Comparison of ENCODE assay signal across 1 cellular context in genomic region chr13:39394811-39395685, GRCh38.
TF ChIP-seq lines count a peak whose summit lies in the region.

No MANE protein-coding gene starts in this region.

TF ChIP-seq in HEK293, 187 proteins besides CTCF, POLR2A, EP300 and RAD21 (continued from another document and continues in another):
- no peak for TF ChIP-seq AEBP2 (tag by site-specific recombination; IDR thresholded peaks at IDR 0.05; ENCODE audit: borderline replicate concordance)
- TF ChIP-seq GLIS1 (tag by site-specific recombination; IDR thresholded peaks at IDR 0.05), result peak; percentile 29; the same call in 1 of the 2 replicates
- TF ChIP-seq KLF10 (tag by site-specific recombination; IDR thresholded peaks at IDR 0.05), result no peak
- no peak for TF ChIP-seq ZEB2 (tag by site-specific recombination; IDR thresholded peaks at IDR 0.05)
- no peak for TF ChIP-seq ZNF792 (tag by site-specific recombination; IDR thresholded peaks at IDR 0.05)
- no peak for TF ChIP-seq ZNF2 (tag by site-specific recombination; IDR thresholded peaks at IDR 0.05)
- TF ChIP-seq ZNF24 (tag by site-specific recombination; IDR thresholded peaks at IDR 0.05), result no peak
- TF ChIP-seq ZNF140 (tag by site-specific recombination; IDR thresholded peaks at IDR 0.05), result no peak
- no peak for TF ChIP-seq ZNF561 (tag by site-specific recombination; IDR thresholded peaks at IDR 0.05; ENCODE audit: borderline replicate concordance)
- no peak for TF ChIP-seq GLI2 (tag by site-specific recombination; IDR thresholded peaks at IDR 0.05; ENCODE audit: borderline replicate concordance, low read depth)
- TF ChIP-seq ZNF571 (tag by site-specific recombination; IDR thresholded peaks at IDR 0.05), result no peak
- TF ChIP-seq ZNF558 (tag by site-specific recombination; IDR thresholded peaks at IDR 0.05), result no peak
- no peak for TF ChIP-seq PBX3 (CRISPR knock-in tag; IDR thresholded peaks at IDR 0.05)
- TF ChIP-seq ZNF138 (tag by site-specific recombination; IDR thresholded peaks at IDR 0.05; ENCODE audit: borderline replicate concordance), result no peak
- TF ChIP-seq INSM2 (tag by site-specific recombination; IDR thresholded peaks at IDR 0.05), result no peak
- no peak for TF ChIP-seq ZNF354C (tag by site-specific recombination; IDR thresholded peaks at IDR 0.05; ENCODE audit: borderline replicate concordance, low read depth)
- TF ChIP-seq ZBTB44 (tag by site-specific recombination; IDR thresholded peaks at IDR 0.05), result no peak
- TF ChIP-seq ZBTB1 (tag by site-specific recombination; IDR thresholded peaks at IDR 0.05), result no peak
- 0 out of 2 replicates have a peak, but pooled peaks have one; percentile 41 for TF ChIP-seq IKZF3 (tag by site-specific recombination; IDR thresholded peaks at IDR 0.05)
- TF ChIP-seq ZNF76 (tag by site-specific recombination; IDR thresholded peaks at IDR 0.05; ENCODE audit: borderline replicate concordance, low read depth), result no peak
- TF ChIP-seq ZNF621 (tag by site-specific recombination; IDR thresholded peaks at IDR 0.05), result no peak
- TF ChIP-seq ZNF19 (tag by site-specific recombination; IDR thresholded peaks at IDR 0.05; ENCODE audit: low read depth), result no peak
- TF ChIP-seq ZNF26 (tag by site-specific recombination; IDR thresholded peaks at IDR 0.05), result no peak
- no peak for TF ChIP-seq ZNF513 (tag by site-specific recombination; IDR thresholded peaks at IDR 0.05)
- TF ChIP-seq YY1 (tag by site-specific recombination; IDR thresholded peaks at IDR 0.05), result no peak
- TF ChIP-seq PRDM10 (tag by site-specific recombination; IDR thresholded peaks at IDR 0.05), result peak; percentile 22; the same call in 1 of the 2 replicates
- no peak for TF ChIP-seq ZNF174 (tag by site-specific recombination; IDR thresholded peaks at IDR 0.05)
- no peak for TF ChIP-seq ZNF18 (tag by site-specific recombination; IDR thresholded peaks at IDR 0.05)
- no peak for TF ChIP-seq ZSCAN18 (tag by site-specific recombination; IDR thresholded peaks at IDR 0.05)
- TF ChIP-seq ZSCAN23 (tag by site-specific recombination; IDR thresholded peaks at IDR 0.05), result no peak
- TF ChIP-seq ZNF692 (tag by site-specific recombination; IDR thresholded peaks at IDR 0.05), result no peak
- TF ChIP-seq ZSCAN30 (tag by site-specific recombination; IDR thresholded peaks at IDR 0.05), result no peak
- no peak for TF ChIP-seq ZNF701 (tag by site-specific recombination; IDR thresholded peaks at IDR 0.05)
- TF ChIP-seq ZSCAN4 (tag by site-specific recombination; IDR thresholded peaks at IDR 0.05), result no peak
- TF ChIP-seq ZFP3 (tag by site-specific recombination; IDR thresholded peaks at IDR 0.05; ENCODE audit: low read depth), result no peak
- no peak for TF ChIP-seq ZNF239 (tag by site-specific recombination; IDR thresholded peaks at IDR 0.05)
- no peak for TF ChIP-seq ZNF366 (tag by site-specific recombination; conservative IDR thresholded peaks at IDR 0.05)
- no peak for TF ChIP-seq BCL6B (tag by site-specific recombination; IDR thresholded peaks at IDR 0.05)
- TF ChIP-seq OSR2 (tag by site-specific recombination; IDR thresholded peaks at IDR 0.05), result no peak
- no peak for TF ChIP-seq ZFP69B (tag by site-specific recombination; IDR thresholded peaks at IDR 0.05)
- TF ChIP-seq ZNF221 (tag by site-specific recombination; IDR thresholded peaks at IDR 0.05; ENCODE audit: borderline replicate concordance), result no peak
- no peak for TF ChIP-seq ZNF707 (tag by site-specific recombination; IDR thresholded peaks at IDR 0.05)
